Comparison of ENCODE assay signal across 18 cellular contexts in the genomic region with DNA sequence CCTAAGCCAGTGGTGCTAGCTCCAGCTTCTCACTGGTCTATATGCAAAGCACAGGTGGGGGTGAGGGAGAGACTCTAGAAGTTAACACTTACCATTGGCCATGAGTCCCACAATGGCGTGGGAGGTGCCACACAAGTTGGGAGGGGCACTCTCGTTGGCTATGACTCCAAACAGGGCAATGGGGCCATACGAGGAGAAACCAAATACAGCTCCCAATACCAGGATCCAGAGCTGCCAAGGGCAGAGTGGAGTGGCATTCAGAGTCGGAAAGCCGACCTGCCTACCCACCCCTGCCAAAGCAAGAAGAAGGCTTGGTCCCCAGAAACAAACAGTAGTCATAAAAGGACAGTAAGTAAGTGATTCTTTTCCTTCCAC. TPM values are rescaled to one million over a fixed set of nuclear protein-coding genes. Genes with fewer than 3 reads are reported as not detected.
A peak's percentile ranks its signal among the peaks of the same experiment; 100 is the strongest.
DNase-seq lines count a peak whose midpoint lies in the region; ATAC-seq and TF ChIP-seq lines count a peak whose summit lies in the region.
"Had no signal": no experiment of that assay in that cellular context is flagged by ENCODE, and none has a peak within 500 bp of the region (broad histone marks: within the 10 kb centered on the region; RNA-seq: fewer than 3 reads in every experiment).

No MANE protein-coding gene starts in this region.

- no peak for TF ChIP-seq POLR2A in esophagus muscularis mucosa (IDR thresholded peaks at IDR 0.05; ENCODE audit: low read depth)
- TF ChIP-seq POLR2A in gastrocnemius medialis (IDR thresholded peaks at IDR 0.05): no peak

- no peak for ATAC-seq in activated CD8-positive, alpha-beta T cell treated with anti-CD3 and anti-CD28 coated beads for 36 hours
- no peak for ATAC-seq in activated CD8-positive, alpha-beta T cell treated with anti-CD3 and anti-CD28 coated beads, Interleukin-2, amount 10 ng/mL, durations not matched to agents 7 days and 5 days
- ATAC-seq in gastrocnemius medialis: no peak
- ATAC-seq in GM19463 (IDR thresholded peaks at IDR 0.05; ENCODE audit: unreplicated experiment): no peak
- ATAC-seq in HG02981 (IDR thresholded peaks at IDR 0.05; ENCODE audit: unreplicated experiment): no peak

- DNase-seq in activated CD8-positive, alpha-beta T cell treated with anti-CD3 and anti-CD28 coated beads for 36 hours: no peak
- no peak for DNase-seq in activated CD8-positive, alpha-beta T cell treated with anti-CD3 and anti-CD28 coated beads, Interleukin-2, amount 10 ng/mL, durations not matched to agents 7 days and 5 days
- peak; percentile 26 for DNase-seq in H7
- no peak for DNase-seq in esophagus muscularis mucosa (ENCODE audit: extremely low spot score)
- DNase-seq in gastrocnemius medialis: no peak
- no peak for DNase-seq in cerebellar cortex (ENCODE audit: low spot score)
- DNase-seq: activated CD4-positive, alpha-beta T cell treated with anti-CD3 and anti-CD28 coated beads for 4 hours; Calu3; GOT3; kidney glomerular epithelial cell; NCI-H1417 treated with DMSO at 0.1 percent for 48 hours; NCI-H510A treated with DMSO at 0.1 percent for 48 hours; T-helper 1 cell had no signal

- POLR2A ChIA-PET in activated CD8-positive, alpha-beta T cell treated with anti-CD3 and anti-CD28 coated beads for 36 hours (lab: Charles Lee): interaction anchor here (0.7 to 8.4 kb wide), 3 partner anchors 8 to 183 kb away, joined by 3 to 98 read pairs (median 3); a partner anchor contains a TSS
- POLR2A ChIA-PET in activated CD8-positive, alpha-beta T cell treated with anti-CD3 and anti-CD28 coated beads, Interleukin-2, amount 10 ng/mL, durations not matched to agents 7 days and 5 days (lab: Charles Lee): interaction anchor here (0.6 to 1.0 kb wide), 2 partner anchors 26 to 69 kb away, joined by 3 read pairs; no protein-coding TSS in a partner anchor

- peaks cover 59% of the 10 kb centered on the region for H3K36me3 ChIP-seq in H7 (replicated peaks; ENCODE audit: control insufficient read depth, insufficient read depth, low read length)
- H3K36me3 ChIP-seq in esophagus muscularis mucosa: peaks cover 20 to 83% (median 68%) of the 10 kb centered on the region in 4 donors
- peaks cover 0 to 43% of the 10 kb centered on the region in 2 donors for H3K36me3 ChIP-seq in gastrocnemius medialis

- WGBS in esophagus muscularis mucosa: 58% methylated on average over 5 of the region's 5 CpGs

- no peak overlapping the region for H3K4me3 Mint-ChIP-seq in activated CD8-positive, alpha-beta T cell treated with anti-CD3 and anti-CD28 coated beads for 36 hours
- no peak overlapping the region for H3K4me3 Mint-ChIP-seq in activated CD8-positive, alpha-beta T cell treated with anti-CD3 and anti-CD28 coated beads, Interleukin-2, amount 10 ng/mL, durations not matched to agents 7 days and 5 days

- no peaks in the 10 kb centered on the region for H3K27me3 ChIP-seq in H7 (ENCODE audit: control insufficient read depth, insufficient read depth, low read length)
- H3K27me3 ChIP-seq in esophagus muscularis mucosa: no peaks in the 10 kb centered on the region
- H3K27me3 ChIP-seq in gastrocnemius medialis: no peaks in the 10 kb centered on the region
- H3K27me3 ChIP-seq: neural progenitor cell had no signal

- H3K4me1 ChIP-seq in esophagus muscularis mucosa (peaks cover 18 to 53% (median 40%) of the 10 kb centered on the region in 4 donors), gastrocnemius medialis (peaks cover 74 to 87% of the 10 kb centered on the region in 2 donors)

- peaks cover 57% of the 10 kb centered on the region for H3K4me1 Mint-ChIP-seq in activated CD8-positive, alpha-beta T cell treated with anti-CD3 and anti-CD28 coated beads for 36 hours (ENCODE audit: low read depth)
- peaks cover 52% of the 10 kb centered on the region for H3K4me1 Mint-ChIP-seq in activated CD8-positive, alpha-beta T cell treated with anti-CD3 and anti-CD28 coated beads, Interleukin-2, amount 10 ng/mL, durations not matched to agents 7 days and 5 days (ENCODE audit: low read depth)

- H3K9me3 Mint-ChIP-seq in activated CD8-positive, alpha-beta T cell treated with anti-CD3 and anti-CD28 coated beads for 36 hours: no peaks in the 10 kb centered on the region
- H3K9me3 Mint-ChIP-seq in activated CD8-positive, alpha-beta T cell treated with anti-CD3 and anti-CD28 coated beads, Interleukin-2, amount 10 ng/mL, durations not matched to agents 7 days and 5 days (ENCODE audit: insufficient read depth): no peaks in the 10 kb centered on the region
- H3K9me3 Mint-ChIP-seq: central memory CD8-positive, alpha-beta T cell; neural progenitor cell had no signal

- in situ Hi-C loops in gastrocnemius medialis (cut with MboI; ENCODE audit: low sequenced_read_pairs in 4 of 4): no loop called here

- no peak for TF ChIP-seq CTCF in activated CD8-positive, alpha-beta T cell treated with anti-CD3 and anti-CD28 coated beads for 36 hours (IDR thresholded peaks at IDR 0.05)
- TF ChIP-seq CTCF in esophagus muscularis mucosa (IDR thresholded peaks at IDR 0.05) (no peak), gastrocnemius medialis (IDR thresholded peaks at IDR 0.05 in 4 of 5, conservative IDR thresholded peaks at IDR 0.05 in 1 of 5) (no peak)

- peaks cover 57% of the 10 kb centered on the region for H3K36me3 Mint-ChIP-seq in activated CD8-positive, alpha-beta T cell treated with anti-CD3 and anti-CD28 coated beads for 36 hours (ENCODE audit: low read depth)
- peaks cover 54% of the 10 kb centered on the region for H3K36me3 Mint-ChIP-seq in activated CD8-positive, alpha-beta T cell treated with anti-CD3 and anti-CD28 coated beads, Interleukin-2, amount 10 ng/mL, durations not matched to agents 7 days and 5 days (ENCODE audit: low read depth)

- intact Hi-C loops in activated CD8-positive, alpha-beta T cell treated with anti-CD3 and anti-CD28 coated beads for 36 hours (cut with micrococcal nuclease): no loop called here
- intact Hi-C loops in esophagus muscularis mucosa (cut with DNase I) (no loop called here), gastrocnemius medialis (cut with DNase I; ENCODE audit: low total_unique reads) (no loop called here)

- TF ChIP-seq EP300 in esophagus muscularis mucosa (IDR thresholded peaks at IDR 0.05): no peak

- peak overlapping the region; percentile 81 for H3K27ac Mint-ChIP-seq in activated CD8-positive, alpha-beta T cell treated with anti-CD3 and anti-CD28 coated beads for 36 hours
- H3K27ac Mint-ChIP-seq in activated CD8-positive, alpha-beta T cell treated with anti-CD3 and anti-CD28 coated beads, Interleukin-2, amount 10 ng/mL, durations not matched to agents 7 days and 5 days: no peak overlapping the region

- H3K4me3 ChIP-seq in H7 (ENCODE audit: insufficient read depth, low read depth, low read length) (no peak overlapping the region), esophagus muscularis mucosa (no peak overlapping the region), gastrocnemius medialis (peak overlapping the region in 1 of 4 donors; percentile 15)
- H3K4me3 ChIP-seq: neural progenitor cell had no signal

- H3K27ac ChIP-seq in esophagus muscularis mucosa (replicated peaks in 1 of 4) (peak overlapping the region; percentile 18 to 54 (median 38)), gastrocnemius medialis (peak overlapping the region; percentile 92 to 98 (median 94))
- H3K27ac ChIP-seq: epithelial cell of prostate had no signal

- CTCF ChIA-PET in activated CD8-positive, alpha-beta T cell treated with anti-CD3 and anti-CD28 coated beads for 36 hours (lab: Charles Lee): interaction anchor here (3.3 kb wide), 1 partner anchor 30 kb away, joined by 8 read pairs; no protein-coding TSS in a partner anchor
- CTCF ChIA-PET in activated CD8-positive, alpha-beta T cell treated with anti-CD3 and anti-CD28 coated beads, Interleukin-2, amount 10 ng/mL, durations not matched to agents 7 days and 5 days (lab: Charles Lee): no interaction called here

- no peaks in the 10 kb centered on the region for H3K27me3 Mint-ChIP-seq in activated CD8-positive, alpha-beta T cell treated with anti-CD3 and anti-CD28 coated beads for 36 hours
- no peaks in the 10 kb centered on the region for H3K27me3 Mint-ChIP-seq in activated CD8-positive, alpha-beta T cell treated with anti-CD3 and anti-CD28 coated beads, Interleukin-2, amount 10 ng/mL, durations not matched to agents 7 days and 5 days (ENCODE audit: low read depth)
- H3K27me3 Mint-ChIP-seq: central memory CD8-positive, alpha-beta T cell had no signal

- no peaks in the 10 kb centered on the region for H3K9me3 ChIP-seq in esophagus muscularis mucosa
- H3K9me3 ChIP-seq in gastrocnemius medialis: no peaks in the 10 kb centered on the region

RNA-seq across cellular contexts. Expression of a gene that starts 5.6 kb away (rescaled TPM):
- 10 to 100 TPM; 32.4 to 35.2 TPM for total RNA-seq in activated CD8-positive, alpha-beta T cell treated with anti-CD3 and anti-CD28 coated beads for 36 hours
- 10 to 100 TPM; 22.4 to 26.6 TPM for total RNA-seq in activated CD8-positive, alpha-beta T cell treated with anti-CD3 and anti-CD28 coated beads, Interleukin-2, amount 10 ng/mL, durations not matched to agents 7 days and 5 days
- 53.2 and 54.5 TPM in 2 replicates for total RNA-seq in H7 (2014; rRNA removed; shearing (Covaris generic))
- total RNA-seq in esophagus muscularis mucosa: 10 to 100 TPM in 1 of 4 donors, 1 to 10 TPM in 3; 5.8 to 11.7 (median 9.5) TPM
- total RNA-seq in gastrocnemius medialis: 10 to 100 TPM; 29.7 to 72.9 (median 56.4) TPM

RNA-seq across cellular contexts. Expression of a gene that starts 6.5 kb away (rescaled TPM):
- 10 to 100 TPM; 69.5 to 71.4 TPM for total RNA-seq in activated CD8-positive, alpha-beta T cell treated with anti-CD3 and anti-CD28 coated beads for 36 hours
- total RNA-seq in activated CD8-positive, alpha-beta T cell treated with anti-CD3 and anti-CD28 coated beads, Interleukin-2, amount 10 ng/mL, durations not matched to agents 7 days and 5 days: 10 to 100 TPM; 58.6 to 65.0 TPM
- 78.3 and 98.2 TPM in 2 replicates for total RNA-seq in H7 (2014; rRNA removed; shearing (Covaris generic))
- total RNA-seq in esophagus muscularis mucosa: 10 to 100 TPM; 38.2 to 47.2 (median 42.4) TPM
- total RNA-seq in gastrocnemius medialis: 10 to 100 TPM; 43.0 to 82.8 (median 66.9) TPM

RNA-seq across cellular contexts. Expression of a gene that starts 6.9 kb away (rescaled TPM):
- 1,000 to 10,000 TPM; 1,901 to 1,911 TPM for total RNA-seq in activated CD8-positive, alpha-beta T cell treated with anti-CD3 and anti-CD28 coated beads for 36 hours
- 1,000 to 10,000 TPM; 1,115 to 1,170 TPM for total RNA-seq in activated CD8-positive, alpha-beta T cell treated with anti-CD3 and anti-CD28 coated beads, Interleukin-2, amount 10 ng/mL, durations not matched to agents 7 days and 5 days
- 881 and 959 TPM in 2 replicates for total RNA-seq in H7 (2014; rRNA removed; shearing (Covaris generic))
- total RNA-seq in esophagus muscularis mucosa (1,000 to 10,000 TPM; 1,036 to 2,235 (median 1,740) TPM), gastrocnemius medialis (1,000 to 10,000 TPM; 1,700 to 2,567 (median 1,849) TPM)

RNA-seq across cellular contexts. Expression of a gene that starts 27.1 kb away (rescaled TPM):
- 10 to 100 TPM; 22.0 to 24.1 TPM for total RNA-seq in activated CD8-positive, alpha-beta T cell treated with anti-CD3 and anti-CD28 coated beads for 36 hours
- total RNA-seq in activated CD8-positive, alpha-beta T cell treated with anti-CD3 and anti-CD28 coated beads, Interleukin-2, amount 10 ng/mL, durations not matched to agents 7 days and 5 days: 10 to 100 TPM; 39.3 to 41.1 TPM
- total RNA-seq in H7 (2014; rRNA removed; shearing (Covaris generic)): 15.7 and 18.0 TPM in 2 replicates
- total RNA-seq in esophagus muscularis mucosa (10 to 100 TPM; 22.2 to 55.2 (median 30.8) TPM), gastrocnemius medialis (10 to 100 TPM in 3 of 4 donors, 1 to 10 TPM in 1; 7.4 to 36.4 (median 16.1) TPM)

RNA-seq across cellular contexts. Expression of a gene that starts 31.9 kb away (rescaled TPM):
- total RNA-seq in activated CD8-positive, alpha-beta T cell treated with anti-CD3 and anti-CD28 coated beads for 36 hours: 100 to 1,000 TPM in 1 of 2 experiments, 10 to 100 TPM in 1; 92.4 to 101 TPM
- total RNA-seq in activated CD8-positive, alpha-beta T cell treated with anti-CD3 and anti-CD28 coated beads, Interleukin-2, amount 10 ng/mL, durations not matched to agents 7 days and 5 days: 100 to 1,000 TPM; 133 to 135 TPM
- 183 and 200 TPM in 2 replicates for total RNA-seq in H7 (2014; rRNA removed; shearing (Covaris generic))
- total RNA-seq in esophagus muscularis mucosa (10 to 100 TPM; 36.1 to 57.5 (median 52.7) TPM), gastrocnemius medialis (10 to 100 TPM; 18.4 to 29.2 (median 21.9) TPM)
